Comparison of ENCODE assay signal across 1 cellular context in genomic region chr1:156232222-156232621, GRCh38.
TF ChIP-seq lines count a peak whose summit lies in the region.

No MANE protein-coding gene starts in this region.

TF ChIP-seq in GM23338, 12 proteins besides CTCF, POLR2A, EP300 and RAD21 (continued from another document):
- TF ChIP-seq ZNF462 (CRISPR knock-in tag; IDR thresholded peaks at IDR 0.05) (no peak), STAT1 (IDR thresholded peaks at IDR 0.05; ENCODE audit: unreplicated experiment) (no peak), ZNF114 (CRISPR knock-in tag; IDR thresholded peaks at IDR 0.05) (no peak), ETS1 (IDR thresholded peaks at IDR 0.05) (no peak)
TF ChIP-seq in GM23338: peak in this region for 0.
